ENCODE assay signal across 8 cellular contexts in the genomic region with DNA sequence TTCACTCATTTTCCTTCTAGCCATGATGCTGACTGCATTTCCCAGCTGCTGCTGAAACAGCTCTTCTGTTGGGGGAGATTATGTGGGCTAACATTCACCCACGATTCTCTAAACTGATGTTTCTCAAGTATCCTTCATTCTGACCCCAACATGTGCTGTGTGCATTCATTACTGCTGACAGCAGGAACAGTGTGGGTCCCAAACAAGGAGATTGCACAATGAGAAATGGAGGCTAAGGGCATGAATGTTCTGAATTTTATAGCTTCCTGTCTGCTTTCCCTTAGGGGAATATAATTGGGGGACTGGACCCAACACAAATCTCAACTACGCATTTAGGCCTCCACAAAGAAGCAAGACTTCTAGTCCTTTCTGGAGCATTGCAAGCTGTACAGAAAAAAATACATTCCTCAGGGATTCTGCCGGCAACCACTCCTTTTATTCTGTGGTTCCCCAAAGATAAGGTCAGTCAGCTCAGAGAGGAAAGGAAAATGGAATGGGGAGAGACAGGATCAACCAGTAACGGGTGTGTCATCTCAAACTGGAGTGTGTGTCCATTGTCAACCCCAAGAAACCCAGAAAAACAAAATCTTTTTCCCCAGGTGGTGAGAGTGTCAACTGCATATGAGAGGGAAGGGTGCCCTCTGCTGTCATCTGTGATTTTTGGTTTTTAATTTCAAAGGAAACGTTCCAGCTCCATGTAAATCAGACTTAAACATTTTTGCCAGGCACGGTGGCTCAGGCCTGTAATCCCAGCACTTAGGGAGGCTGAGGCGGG.
DNase-seq lines count a peak whose midpoint lies in the region; ATAC-seq and TF ChIP-seq lines count a peak whose summit lies in the region.

No MANE protein-coding gene starts in this region.

- peak overlapping the region; percentile 88 for H3K27ac Mint-ChIP-seq in memory B cell

- H3K4me1 Mint-ChIP-seq in memory B cell: peaks cover 8% of the 10 kb centered on the region

- no peaks in the 10 kb centered on the region for H3K27me3 Mint-ChIP-seq in memory B cell

- no peak overlapping the region for H3K4me3 ChIP-seq in ectodermal cell (ENCODE audit: insufficient read depth, low read depth, low read length)

- 21 to 30% methylated on average over 5 to 7 of the region's 7 CpGs for WGBS in ectodermal cell, 2 experiments

- H3K9me3 Mint-ChIP-seq in memory B cell: no peaks in the 10 kb centered on the region

- peaks cover 3% of the 10 kb centered on the region for H3K4me1 ChIP-seq in ectodermal cell (ENCODE audit: control insufficient read depth, insufficient read depth, low read length)

- no peaks in the 10 kb centered on the region for H3K9me3 ChIP-seq in ectodermal cell (ENCODE audit: control insufficient read depth, low read length)

- H3K36me3 ChIP-seq in ectodermal cell (ENCODE audit: control insufficient read depth, insufficient read depth, low read length): no peaks in the 10 kb centered on the region

- TF ChIP-seq CTCF in VCaP (conservative IDR thresholded peaks at IDR 0.05): peak; percentile 67

- peak overlapping the region; percentile 42 for H3K27ac ChIP-seq in VCaP
- peak overlapping the region; percentile 36 for H3K27ac ChIP-seq in ectodermal cell (ENCODE audit: insufficient read depth, low read depth, low read length, poor library complexity, severe bottlenecking)

- no peaks in the 10 kb centered on the region for H3K27me3 ChIP-seq in ectodermal cell (ENCODE audit: control insufficient read depth, insufficient read depth, low read length, poor library complexity, severe bottlenecking)

- ATAC-seq in memory B cell (ENCODE audit: low read depth) (peak; percentile 67), HG02610 (IDR thresholded peaks at IDR 0.05; ENCODE audit: unreplicated experiment) (no peak)
- peak; percentile 56 for ATAC-seq in stimulated activated naive CD8-positive, alpha-beta T cell treated with anti-CD3 and anti-CD28 coated beads, Interleukin-15, Interleukin-2, amounts not matched to agents 100 U/mL and 50 U/mL, for 24 hours

- DNase-seq in ELF-1 (ENCODE audit: low read depth, low spot score): peak; percentile 89
- peak; percentile 88 for DNase-seq in HCEC 1CT
- DNase-seq in NCI-H2107 treated with DMSO at 0.1 percent for 48 hours (lab: John Stamatoyannopoulos, UW; ENCODE audit: unreplicated experiment): peak; percentile 64
- DNase-seq in memory B cell (ENCODE audit: low spot score in 2 of 2): peak; percentile 36 to 47
- DNase-seq in stimulated activated naive CD8-positive, alpha-beta T cell treated with anti-CD3 and anti-CD28 coated beads, Interleukin-15, Interleukin-2, amounts not matched to agents 100 U/mL and 50 U/mL, for 24 hours: peak; percentile 32

- peaks cover 2% of the 10 kb centered on the region for H3K36me3 Mint-ChIP-seq in memory B cell

- no peak overlapping the region for H3K4me3 Mint-ChIP-seq in memory B cell

Comparison
In these comparisons a context has a peak if more than half of its experiments do, and no peak if none do; other contexts are left out.
1. DNase-seq: peak in every context shown above with its lines; median percentile 89 in ELF-1; 88 in HCEC 1CT; 64 in NCI-H2107 treated with DMSO at 0.1 percent for 48 hours; 42 in memory B cell; 32 in stimulated activated naive CD8-positive, alpha-beta T cell treated with anti-CD3 and anti-CD28 coated beads, Interleukin-15, Interleukin-2, amounts not matched to agents 100 U/mL and 50 U/mL, for 24 hours.